ENCODE assay signal across 1 cellular context in genomic region chr5:14664270-14665109, GRCh38.
TF ChIP-seq lines count a peak whose summit lies in the region.

OTULIN (plus strand) TSS chr5:14664718; CDS start chr5:14664826, 108 bp downstream.

TF ChIP-seq in HepG2, 621 proteins besides CTCF, POLR2A, EP300 and RAD21 (continued from another document and continues in another):
- TF ChIP-seq REPIN1 (CRISPR knock-in tag; IDR thresholded peaks at IDR 0.05; ENCODE audit: borderline replicate concordance, low read depth) (peak; percentile 79), KLF9 (CRISPR knock-in tag; IDR thresholded peaks at IDR 0.05; ENCODE audit: low read depth) (0 out of 2 replicates have a peak, but pooled peaks have one; percentile 32), ZNF232 (CRISPR knock-in tag; IDR thresholded peaks at IDR 0.05; ENCODE audit: borderline replicate concordance) (peak; percentile 86), SALL1 (CRISPR knock-in tag; IDR thresholded peaks at IDR 0.05) (peak; percentile 92), MAZ (IDR thresholded peaks at IDR 0.05; ENCODE audit: borderline replicate concordance, low read depth, low read length) (peak; percentile 16; the same call in 1 of the 2 replicates), MAZ (CRISPR knock-in tag; IDR thresholded peaks at IDR 0.05; ENCODE audit: low read depth) (peak; percentile 75), ZNF451 (CRISPR knock-in tag; IDR thresholded peaks at IDR 0.05) (peak; percentile 76), ZNF704 (CRISPR knock-in tag; IDR thresholded peaks at IDR 0.05; ENCODE audit: borderline replicate concordance) (peak; percentile 89), MZF1 (CRISPR knock-in tag; IDR thresholded peaks at IDR 0.05; ENCODE audit: borderline replicate concordance) (0 out of 2 replicates have a peak, but pooled peaks have one; percentile 27), SPEN (CRISPR knock-in tag; IDR thresholded peaks at IDR 0.05; ENCODE audit: low read depth) (peak; percentile 90), ZNF205 (CRISPR knock-in tag; IDR thresholded peaks at IDR 0.05) (peak; percentile 73), ZNF343 (CRISPR knock-in tag; IDR thresholded peaks at IDR 0.05) (peak; percentile 89), ZBTB1 (CRISPR knock-in tag; IDR thresholded peaks at IDR 0.05; ENCODE audit: borderline replicate concordance) (no peak), ETV5 (CRISPR knock-in tag; IDR thresholded peaks at IDR 0.05; ENCODE audit: borderline replicate concordance) (peak; percentile 70), TFAP4 (IDR thresholded peaks at IDR 0.05; ENCODE audit: borderline replicate concordance, low read depth) (peak; percentile 91), ZNF503 (CRISPR knock-in tag; IDR thresholded peaks at IDR 0.05) (peak; percentile 58; the same call in 1 of the 2 replicates), TARDBP (CRISPR knock-in tag; IDR thresholded peaks at IDR 0.05) (peak; percentile 38; the same call in 1 of the 2 replicates), ZNF607 (CRISPR knock-in tag; IDR thresholded peaks at IDR 0.05; ENCODE audit: borderline replicate concordance) (peak; percentile 94), TCF7 (IDR thresholded peaks at IDR 0.05; ENCODE audit: low read depth) (no peak), SIX1 (CRISPR knock-in tag; IDR thresholded peaks at IDR 0.05; ENCODE audit: borderline replicate concordance) (no peak), ZNF629 (CRISPR knock-in tag; conservative IDR thresholded peaks at IDR 0.05) (peak; percentile 40), NCOR1 (IDR thresholded peaks at IDR 0.05; ENCODE audit: borderline replicate concordance, low read length) (no peak), MTERF4 (CRISPR knock-in tag; IDR thresholded peaks at IDR 0.05) (peak; percentile 15; the same call in 1 of the 2 replicates), NR2F1 (CRISPR knock-in tag; IDR thresholded peaks at IDR 0.05) (peak; percentile 70 to 87; a peak in 3 of 4 replicates), NKX3-1 (CRISPR knock-in tag; IDR thresholded peaks at IDR 0.05) (0 out of 2 replicates have a peak, but pooled peaks have one; percentile 19), ZNF619 (CRISPR knock-in tag; IDR thresholded peaks at IDR 0.05) (peak; percentile 73; the same call in 1 of the 2 replicates), PITX1 (CRISPR knock-in tag; IDR thresholded peaks at IDR 0.05) (peak; percentile 56; the same call in 1 of the 2 replicates), PAX8 (CRISPR knock-in tag; IDR thresholded peaks at IDR 0.05; ENCODE audit: borderline replicate concordance) (0 out of 2 replicates have a peak, but pooled peaks have one; percentile 75), ZNF329 (CRISPR knock-in tag; IDR thresholded peaks at IDR 0.05; ENCODE audit: low read depth) (no peak; the same call in 1 of the 2 replicates), NFAT5 (CRISPR knock-in tag; IDR thresholded peaks at IDR 0.05) (no peak), HNRNPUL1 (IDR thresholded peaks at IDR 0.05; ENCODE audit: low read depth, low read length) (no peak), ZFP37 (CRISPR knock-in tag; IDR thresholded peaks at IDR 0.05; ENCODE audit: borderline replicate concordance) (peak; percentile 50; the same call in 1 of the 2 replicates), ZNF138 (CRISPR knock-in tag; IDR thresholded peaks at IDR 0.05; ENCODE audit: low read depth) (peak; percentile 73; the same call in 1 of the 2 replicates), ZNF546 (CRISPR knock-in tag; conservative IDR thresholded peaks at IDR 0.05) (peak; percentile 72; the same call in 1 of the 2 replicates), ZNF891 (CRISPR knock-in tag; IDR thresholded peaks at IDR 0.05) (peak; percentile 78; the same call in 1 of the 2 replicates), ZNF788 (CRISPR knock-in tag; IDR thresholded peaks at IDR 0.05; ENCODE audit: borderline replicate concordance) (peak; percentile 11; the same call in 1 of the 2 replicates), RBM39 (IDR thresholded peaks at IDR 0.05; ENCODE audit: low read depth, low read length, poor library complexity, severe bottlenecking) (peak; percentile 71), ATRX (CRISPR knock-in tag; IDR thresholded peaks at IDR 0.05; ENCODE audit: borderline replicate concordance) (no peak), SMAD9 (CRISPR knock-in tag; IDR thresholded peaks at IDR 0.05) (peak; percentile 63; the same call in 1 of the 2 replicates), DDIT3 (CRISPR knock-in tag; IDR thresholded peaks at IDR 0.05) (no peak), DMAP1 (CRISPR knock-in tag; IDR thresholded peaks at IDR 0.05) (peak; percentile 73; the same call in 1 of the 2 replicates), GABPA (IDR thresholded peaks at IDR 0.05; ENCODE audit: low read depth, low read length) (peak; percentile 21; the same call in 1 of the 2 replicates), GABPA (CRISPR knock-in tag; IDR thresholded peaks at IDR 0.05; ENCODE audit: low read depth) (peak; percentile 45; the same call in 1 of the 2 replicates), ARID5B (CRISPR knock-in tag; IDR thresholded peaks at IDR 0.05) (peak; percentile 53; the same call in 1 of the 2 replicates), MIER2 (CRISPR knock-in tag; IDR thresholded peaks at IDR 0.05) (no peak), ZNF574 (CRISPR knock-in tag; IDR thresholded peaks at IDR 0.05) (peak; percentile 87), FOXK2 (IDR thresholded peaks at IDR 0.05) (no peak), ZNF12 (CRISPR knock-in tag; IDR thresholded peaks at IDR 0.05) (no peak)
